ENCODE assay signal across 13 cellular contexts in genomic region chr11:64687204-64687603, GRCh38. TPM values are rescaled to one million over a fixed set of nuclear protein-coding genes. Genes with fewer than 3 reads are reported as not detected.
A peak's percentile ranks its signal among the peaks of the same experiment; 100 is the strongest.
DNase-seq lines count a peak whose midpoint lies in the region; ATAC-seq and TF ChIP-seq lines count a peak whose summit lies in the region.
"Had no signal": no experiment of that assay in that cellular context is flagged by ENCODE, and none has a peak within 500 bp of the region (broad histone marks: within the 10 kb centered on the region; RNA-seq: fewer than 3 reads in every experiment).

No MANE protein-coding gene starts in this region.

- peaks cover 18% of the 10 kb centered on the region for H3K4me1 ChIP-seq in psoas muscle

- H3K27ac Mint-ChIP-seq in stimulated activated naive B cell treated with anti-CD40 and anti-IgM and Interleukin-4, amounts not matched to agents 10 μg/mL and 1 μg/mL and 100 μg/mL, for 72 hours = no peak overlapping the region

- intact Hi-C loops in left ventricle myocardium superior (cut with micrococcal nuclease) (no loop called here), psoas muscle (cut with DNase I) (loop anchor here (5.0 kb wide), 2 partner anchors 35 to 55 kb away; partner anchors contain the start of genes NRXN2 (in 2 of the 2) and RASGRP2 (in 1 of the 2))

- H3K27me3 Mint-ChIP-seq in stimulated activated naive B cell treated with anti-CD40 and anti-IgM and Interleukin-4, amounts not matched to agents 10 μg/mL and 1 μg/mL and 100 μg/mL, for 72 hours = peaks cover 7 to 13% of the 10 kb centered on the region in 2 donors

- DNase-seq in C1 segment of cervical spinal cord (lab: John Stamatoyannopoulos, UW) (peak in 13 of 14 donors; percentile 64 to 97 (median 90)), amygdala (lab: John Stamatoyannopoulos, UW) (peak in 55 of 56 donors; percentile 51 to 99 (median 94)), left ventricle myocardium superior (peak; percentile 64), psoas muscle (peak; percentile 74 to 91), kidney tubule cell (ENCODE audit: low spot score) (no peak), COLO829 (ENCODE audit: low spot score) (no peak)
- DNase-seq in NK-92 treated with Interleukin-12 subunit alpha and Interleukin-12 subunit beta, amount 100 ng/mL, for 24 hours (lab: John Stamatoyannopoulos, UW) = no peak
- DNase-seq in stimulated activated naive B cell treated with anti-CD40 and anti-IgM and Interleukin-4, amounts not matched to agents 10 μg/mL and 1 μg/mL and 100 μg/mL, for 72 hours = no peak
- DNase-seq: activated CD4-positive, alpha-beta T cell treated with anti-CD3 and anti-CD28 coated beads, Interleukin-2, amount 50 U/mL, for 48 hours; activated naive CD4-positive, alpha-beta T cell; esophagus squamous epithelium had no signal

- no peaks in the 10 kb centered on the region for H3K27me3 ChIP-seq in psoas muscle (ENCODE audit: insufficient read depth in 3 of 3, low read length in 2 of 3)

- H3K4me1 Mint-ChIP-seq in stimulated activated naive B cell treated with anti-CD40 and anti-IgM and Interleukin-4, amounts not matched to agents 10 μg/mL and 1 μg/mL and 100 μg/mL, for 72 hours = peaks cover 9 to 26% of the 10 kb centered on the region in 2 donors

- WGBS in psoas muscle, 3 donors = 21 to 38% (median 30%) methylated on average over 6 of the region's 6 CpGs

- H3K9me3 Mint-ChIP-seq in stimulated activated naive B cell treated with anti-CD40 and anti-IgM and Interleukin-4, amounts not matched to agents 10 μg/mL and 1 μg/mL and 100 μg/mL, for 72 hours = no peaks in the 10 kb centered on the region
- H3K9me3 Mint-ChIP-seq: neural crest cell had no signal

- no peak overlapping the region for H3K4me3 Mint-ChIP-seq in stimulated activated naive B cell treated with anti-CD40 and anti-IgM and Interleukin-4, amounts not matched to agents 10 μg/mL and 1 μg/mL and 100 μg/mL, for 72 hours
- H3K4me3 Mint-ChIP-seq: neural crest cell had no signal

- no peak overlapping the region for H3K4me3 ChIP-seq in psoas muscle
- H3K4me3 ChIP-seq: esophagus squamous epithelium had no signal

- no peaks in the 10 kb centered on the region for H3K36me3 Mint-ChIP-seq in stimulated activated naive B cell treated with anti-CD40 and anti-IgM and Interleukin-4, amounts not matched to agents 10 μg/mL and 1 μg/mL and 100 μg/mL, for 72 hours

- no peaks in the 10 kb centered on the region for H3K9me3 ChIP-seq in psoas muscle
- H3K9me3 ChIP-seq: esophagus squamous epithelium had no signal

- ATAC-seq in left ventricle myocardium superior = peak; percentile 13
- peak; percentile 75 to 83 (median 79) for ATAC-seq in psoas muscle
- ATAC-seq in stimulated activated naive B cell treated with anti-CD40 and anti-IgM and Interleukin-4, amounts not matched to agents 10 μg/mL and 1 μg/mL and 100 μg/mL, for 72 hours (replicated peaks) = no peak

- TF ChIP-seq CTCF in psoas muscle (IDR thresholded peaks at IDR 0.05) = no peak

- no peaks in the 10 kb centered on the region for H3K36me3 ChIP-seq in psoas muscle (ENCODE audit: insufficient read depth in 1 of 2, low read depth in 1 of 2)
- H3K36me3 ChIP-seq: esophagus squamous epithelium had no signal

- peak overlapping the region; percentile 71 for H3K27ac ChIP-seq in psoas muscle

RNA-seq across cellular contexts. Expression of gene NRXN2, which starts 35.8 kb away (rescaled TPM):
- 0.97 TPM for total RNA-seq in left ventricle myocardium superior
- 1 to 10 TPM; 1.4 to 5.2 (median 3.5) TPM for total RNA-seq in psoas muscle
- polyA plus RNA-seq in psoas muscle = 1 to 10 TPM in 1 of 3 donors, under 1 TPM in 2; 0.44 to 1.9 (median 0.60) TPM

RNA-seq across cellular contexts. Expression of gene RASGRP2, which starts 56.7 kb away (rescaled TPM):
- 44.5 TPM for total RNA-seq in left ventricle myocardium superior
- 1 to 10 TPM; 2.6 to 8.6 (median 6.0) TPM for total RNA-seq in psoas muscle
- polyA plus RNA-seq in psoas muscle = 10 to 100 TPM in 1 of 3 donors, 1 to 10 TPM in 2; 6.5 to 14.7 (median 9.1) TPM
- total RNA-seq: RPMI7951 had no signal

Comparison
In these comparisons a context has a peak if more than half of its experiments do, and no peak if none do; other contexts are left out.
1. DNase-seq: peak in C1 segment of cervical spinal cord (13 of 14), amygdala (55 of 56), left ventricle myocardium superior (single experiment) and psoas muscle (2 of 2); none in kidney tubule cell (single experiment), NK-92 treated with Interleukin-12 subunit alpha and Interleukin-12 subunit beta, amount 100 ng/mL, for 24 hours (single experiment), stimulated activated naive B cell treated with anti-CD40 and anti-IgM and Interleukin-4, amounts not matched to agents 10 μg/mL and 1 μg/mL and 100 μg/mL, for 72 hours (single experiment) and COLO829 (single experiment).
2. ATAC-seq: peak in left ventricle myocardium superior (single experiment) and psoas muscle (4 of 4); none in stimulated activated naive B cell treated with anti-CD40 and anti-IgM and Interleukin-4, amounts not matched to agents 10 μg/mL and 1 μg/mL and 100 μg/mL, for 72 hours (0 of 2).